ENCODE assay signal across 12 cellular contexts in the genomic region with DNA sequence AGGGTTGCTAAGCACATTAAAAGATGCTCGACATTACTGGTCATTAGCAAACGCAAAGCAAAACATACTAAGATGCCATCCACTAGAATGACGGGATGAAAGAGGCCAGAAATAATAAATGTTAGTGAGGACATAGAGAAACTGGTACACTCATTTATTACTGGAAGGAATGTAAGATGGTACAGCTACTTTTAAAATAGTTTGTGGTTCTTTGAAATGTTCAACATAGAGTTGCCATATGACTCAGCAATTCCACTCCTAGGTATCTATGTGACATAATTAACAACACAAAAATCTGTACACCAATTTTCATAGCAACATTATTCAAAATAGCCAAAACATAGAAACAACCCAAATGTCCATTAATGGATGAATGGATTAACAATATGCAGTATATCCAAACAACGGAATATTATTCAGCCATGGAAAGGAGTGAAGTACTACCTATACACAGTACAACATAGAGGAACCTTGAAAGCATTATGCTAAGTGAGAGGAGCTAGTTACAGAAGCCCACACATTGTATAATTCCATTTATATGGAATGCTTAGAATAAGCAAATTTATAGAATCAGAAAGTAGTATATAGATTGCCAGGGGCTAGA.
DNase-seq lines count a peak whose midpoint lies in the region; ATAC-seq, FAIRE-seq and TF ChIP-seq lines count a peak whose summit lies in the region.
"Had no signal": no experiment of that assay in that cellular context is flagged by ENCODE, and none has a peak within 500 bp of the region (broad histone marks: within the 10 kb centered on the region; RNA-seq: fewer than 3 reads in every experiment).

No MANE protein-coding gene starts in this region.

- DNase-seq in CD1c-positive myeloid dendritic cell (ENCODE audit: extremely low spot score) (peak; percentile 12), astrocyte (ENCODE audit: low read depth) (peak; percentile 69), NCI-H524 treated with DMSO at 0.1 percent for 48 hours (lab: John Stamatoyannopoulos, UW) (no peak), HT-29 (ENCODE audit: low spot score) (no peak)
- no peak for DNase-seq in activated CD8-positive, alpha-beta memory T cell treated with anti-CD3 and anti-CD28 coated beads, Interleukin-2, amount 50 U/mL, for 4 hours
- no peak for DNase-seq in effector CD8-positive, alpha-beta T cell (lab: John Stamatoyannopoulos, UW)
- DNase-seq: COR-L47; effector memory CD8-positive, alpha-beta T cell; KBM-7; left ventricle myocardium superior had no signal

- no peak overlapping the region for H3K4me2 ChIP-seq in astrocyte (ENCODE audit: low read length)

- H4K20me1 ChIP-seq in astrocyte (ENCODE audit: insufficient read depth, low read length): no peaks in the 10 kb centered on the region

- FAIRE-seq in astrocyte (lab: Jason Lieb, UNC): peak; percentile 62

- H3K27me3 Mint-ChIP-seq in astrocyte (ENCODE audit: low read depth, unreplicated experiment): no peaks in the 10 kb centered on the region

- H3K4me1 Mint-ChIP-seq in astrocyte (ENCODE audit: low read depth, unreplicated experiment): peaks cover 34% of the 10 kb centered on the region

- ATAC-seq in GM18909 (IDR thresholded peaks at IDR 0.05; ENCODE audit: poor library complexity, unreplicated experiment) (peak; percentile 60), HG03175 (IDR thresholded peaks at IDR 0.05; ENCODE audit: unreplicated experiment) (peak; percentile 47)
- ATAC-seq: effector memory CD8-positive, alpha-beta T cell; left ventricle myocardium superior had no signal

- H3K27me3 ChIP-seq in astrocyte (ENCODE audit: insufficient read depth, low read length): no peaks in the 10 kb centered on the region

- H3K4me3 ChIP-seq in astrocyte (ENCODE audit: insufficient read depth, low read depth, low read length): no peak overlapping the region

- H3K4me1 ChIP-seq in astrocyte (ENCODE audit: insufficient read depth, low read length): peaks cover 13% of the 10 kb centered on the region

- H3K79me2 ChIP-seq in astrocyte (ENCODE audit: insufficient read depth, low read length): no peaks in the 10 kb centered on the region

- H2AFZ ChIP-seq in astrocyte (ENCODE audit: low read depth, low read length): no peak overlapping the region

- no peaks in the 10 kb centered on the region for H3K36me3 ChIP-seq in astrocyte (ENCODE audit: insufficient read depth, low read length)

- H3K4me3 Mint-ChIP-seq in astrocyte (ENCODE audit: unreplicated experiment): no peak overlapping the region
- H3K4me3 Mint-ChIP-seq: effector memory CD8-positive, alpha-beta T cell had no signal

- no peak overlapping the region for H3K9ac ChIP-seq in astrocyte (ENCODE audit: low read length)

- H3K27ac ChIP-seq in astrocyte (ENCODE audit: low read depth, low read length): no peak overlapping the region

- peaks cover 1% of the 10 kb centered on the region for H3K36me3 Mint-ChIP-seq in astrocyte (ENCODE audit: low read depth, unreplicated experiment)

- peak overlapping the region; percentile 90 for H3K27ac Mint-ChIP-seq in astrocyte (ENCODE audit: unreplicated experiment)

- no peak for TF ChIP-seq CTCF in astrocyte (IDR thresholded peaks at IDR 0.05; ENCODE audit: insufficient read depth, low read depth, low read length)

- no peaks in the 10 kb centered on the region for H3K9me3 ChIP-seq in astrocyte (ENCODE audit: insufficient read depth, low read depth, low read length)

- no peaks in the 10 kb centered on the region for H3K9me3 Mint-ChIP-seq in astrocyte (ENCODE audit: unreplicated experiment)
- H3K9me3 Mint-ChIP-seq: effector memory CD8-positive, alpha-beta T cell had no signal

Comparison
In these comparisons a context has a peak if more than half of its experiments do, and no peak if none do; other contexts are left out.
1. DNase-seq: peak in CD1c-positive myeloid dendritic cell (single experiment) and astrocyte (single experiment); none in NCI-H524 treated with DMSO at 0.1 percent for 48 hours (single experiment), HT-29 (single experiment), activated CD8-positive, alpha-beta memory T cell treated with anti-CD3 and anti-CD28 coated beads, Interleukin-2, amount 50 U/mL, for 4 hours (single experiment) and effector CD8-positive, alpha-beta T cell (single experiment).